Comparison of ENCODE assay signal across 8 cellular contexts in the genomic region with DNA sequence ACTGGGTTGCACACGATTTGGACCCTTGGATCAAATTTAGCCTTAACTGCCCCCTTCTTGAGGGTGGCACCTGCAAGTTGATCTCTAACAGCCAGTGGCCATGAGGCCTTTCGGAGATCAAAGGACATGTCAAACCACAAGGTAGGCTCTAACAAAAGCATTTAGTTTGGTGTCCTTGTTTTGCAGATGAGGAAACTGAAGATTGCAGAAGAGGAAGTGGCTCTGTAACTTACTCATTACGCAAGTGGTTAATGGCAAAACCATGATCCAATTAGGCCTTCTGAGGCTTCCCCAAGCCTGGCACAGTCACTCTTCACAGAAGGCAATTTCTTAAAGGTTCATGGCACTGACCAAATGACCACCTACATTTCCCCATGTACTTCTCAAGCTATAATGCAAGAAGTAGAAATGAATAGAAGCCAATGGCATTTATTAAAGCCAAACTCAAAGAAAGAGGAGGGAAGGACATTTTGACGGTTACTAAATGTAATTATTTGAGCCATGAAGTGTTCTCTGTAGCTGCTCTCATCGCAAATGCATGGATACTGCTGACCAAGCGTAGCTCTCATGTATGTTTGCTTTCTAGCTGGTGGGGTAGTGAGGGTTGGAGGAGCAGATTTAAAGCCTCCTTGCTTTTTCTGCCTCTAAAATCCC. TPM values are rescaled to one million over a fixed set of nuclear protein-coding genes. Genes with fewer than 3 reads are reported as not detected.
DNase-seq lines count a peak whose midpoint lies in the region; ATAC-seq and TF ChIP-seq lines count a peak whose summit lies in the region.
"Had no signal": no experiment of that assay in that cellular context is flagged by ENCODE, and none has a peak within 500 bp of the region (broad histone marks: within the 10 kb centered on the region; RNA-seq: fewer than 3 reads in every experiment).

No MANE protein-coding gene starts in this region.

- no peaks in the 10 kb centered on the region for H3K4me1 ChIP-seq in mucosa of descending colon (ENCODE audit: low read depth)
- H3K4me1 ChIP-seq in esophagus squamous epithelium, result no peaks in the 10 kb centered on the region

- H3K9me3 ChIP-seq in mucosa of descending colon (no peaks in the 10 kb centered on the region), esophagus squamous epithelium (no peaks in the 10 kb centered on the region)

- no peak for TF ChIP-seq CTCF in mucosa of descending colon (IDR thresholded peaks at IDR 0.05)
- TF ChIP-seq CTCF in esophagus squamous epithelium (IDR thresholded peaks at IDR 0.05), result no peak

- H3K4me3 ChIP-seq in mucosa of descending colon (no peak overlapping the region), esophagus squamous epithelium (no peak overlapping the region)

- no peaks in the 10 kb centered on the region for H3K36me3 ChIP-seq in mucosa of descending colon (ENCODE audit: low read depth)
- no peaks in the 10 kb centered on the region for H3K36me3 ChIP-seq in esophagus squamous epithelium

- H3K27ac ChIP-seq in esophagus squamous epithelium, result no peak overlapping the region

- no peak for TF ChIP-seq POLR2A in esophagus squamous epithelium (IDR thresholded peaks at IDR 0.05)

- intact Hi-C loops in mucosa of descending colon (cut with DNase I, micrococcal nuclease) (no loop called here), esophagus squamous epithelium (cut with DNase I) (no loop called here)

- ATAC-seq in GM18907 (IDR thresholded peaks at IDR 0.05; ENCODE audit: unreplicated experiment) (peak; percentile 96), HG02610 (IDR thresholded peaks at IDR 0.05; ENCODE audit: unreplicated experiment) (peak; percentile 86), mucosa of descending colon (peak; percentile 35)

- no peaks in the 10 kb centered on the region for H3K27me3 ChIP-seq in esophagus squamous epithelium

- WGBS in esophagus squamous epithelium, 2 donors, result 67 to 81% methylated on average over 6 of the region's 6 CpGs

- DNase-seq in Kasumi-1 (lab: John Stamatoyannopoulos, UW) (peak; percentile 89 to 92), mucosa of descending colon (no peak), T1000 (lab: John Stamatoyannopoulos, UW) (no peak), NCI-H2029 (lab: John Stamatoyannopoulos, UW) (no peak), esophagus squamous epithelium (lab: John Stamatoyannopoulos, UW) (no peak)
- DNase-seq: activated CD4-positive, alpha-beta memory T cell treated with anti-CD3 and anti-CD28 coated beads for 36 hours had no signal

RNA-seq across cellular contexts. Expression of a gene that starts 32.8 kb away (rescaled TPM):
- not detected for total RNA-seq in mucosa of descending colon
- total RNA-seq in esophagus squamous epithelium, result not detected
- total RNA-seq: activated CD4-positive, alpha-beta memory T cell treated with anti-CD3 and anti-CD28 coated beads for 36 hours had no signal

RNA-seq across cellular contexts. Expression of a gene that starts 55.5 kb away (rescaled TPM):
- 10 to 100 TPM; 55.8 to 80.4 (median 68.4) TPM for total RNA-seq in mucosa of descending colon
- total RNA-seq in esophagus squamous epithelium, result 10 to 100 TPM; 30.9 to 57.2 (median 40.3) TPM

RNA-seq across cellular contexts. Expression of a gene that starts 58.8 kb away (rescaled TPM):
- total RNA-seq in mucosa of descending colon, result under 1 TPM; 0.32 to 0.35 (median 0.34) TPM
- total RNA-seq in esophagus squamous epithelium, result under 1 TPM in 3 of 4 donors, not detected in 1; 0.09 to 0.57 (median 0.19) TPM

Comparison
In these comparisons a context has a peak if more than half of its experiments do, and no peak if none do; other contexts are left out.
1. ATAC-seq: peak in every context shown above with its lines; median percentile 96 in GM18907; 86 in HG02610; 35 in mucosa of descending colon.
2. DNase-seq: peak in Kasumi-1 (2 of 2); none in mucosa of descending colon (0 of 3), T1000 (single experiment), NCI-H2029 (single experiment) and esophagus squamous epithelium (single experiment).